8 cellular contexts compared by ENCODE assay signal in genomic region chr3:50272911-50273688, GRCh38. TPM values are rescaled to one million over a fixed set of nuclear protein-coding genes. Genes with fewer than 3 reads are reported as not detected.
A peak's percentile ranks its signal among the peaks of the same experiment; 100 is the strongest.
DNase-seq lines count a peak whose midpoint lies in the region; ATAC-seq and TF ChIP-seq lines count a peak whose summit lies in the region.

No MANE protein-coding gene starts in this region.

- H3F3A ChIP-seq in PC-3 (ENCODE audit: low read length, unreplicated experiment), result no peaks in the 10 kb centered on the region

- no peaks in the 10 kb centered on the region for H3K9me3 ChIP-seq in CD4-positive, alpha-beta memory T cell (ENCODE audit: control insufficient read depth in 1 of 2, low read length in 2 of 2)
- H3K9me3 ChIP-seq in PC-3 (ENCODE audit: low read length), result no peaks in the 10 kb centered on the region

- H4K20me1 ChIP-seq in PC-3 (ENCODE audit: low read length), result no peaks in the 10 kb centered on the region

- H3K36me3 Mint-ChIP-seq in CD4-positive, alpha-beta memory T cell, result no peaks in the 10 kb centered on the region
- H3K36me3 Mint-ChIP-seq in activated T-cell treated with anti-CD3 and anti-CD28 coated beads, Interleukin-2, amount 50 U/mL, for 4 hours (ENCODE audit: insufficient read depth), result no peaks in the 10 kb centered on the region
- no peaks in the 10 kb centered on the region for H3K36me3 Mint-ChIP-seq in naive B cell

- BruUV-seq in PC-3 (replicated peaks; lab: Mats Ljungman, UMichigan), result no TSS peak

- POLR2A ChIA-PET in CD4-positive, alpha-beta memory T cell (lab: Charles Lee; ENCODE audit: partially characterized antibody), result interaction anchor here (0.5 to 1.8 kb wide), 5 partner anchors 13 to 165 kb away, joined by 3 to 10 read pairs (median 4); no protein-coding TSS in a partner anchor
- POLR2A ChIA-PET in PC-3 (lab: Charles Lee; ENCODE audit: unreplicated experiment), result no interaction called here

- H3K79me2 ChIP-seq in PC-3 (ENCODE audit: low read length), result 0 out of 2 replicates have a peak, but pooled peaks cover 3% of the 10 kb centered on the region

- ATAC-seq in GM19452 (IDR thresholded peaks at IDR 0.05; ENCODE audit: unreplicated experiment) (peak; percentile 84), PC-3 (peak; percentile 42), naive B cell (ENCODE audit: low read depth in 2 of 2) (peak; percentile 88 to 91)
- ATAC-seq in activated T-cell treated with anti-CD3 and anti-CD28 coated beads, Interleukin-2, amount 50 U/mL, for 4 hours, result peak; percentile 79 to 87

- H3K27me3 Mint-ChIP-seq in CD4-positive, alpha-beta memory T cell, result peaks cover 23 to 31% of the 10 kb centered on the region in 2 donors
- H3K27me3 Mint-ChIP-seq in activated T-cell treated with anti-CD3 and anti-CD28 coated beads, Interleukin-2, amount 50 U/mL, for 4 hours (ENCODE audit: low read depth), result peaks cover 41% of the 10 kb centered on the region
- H3K27me3 Mint-ChIP-seq in naive B cell, result peaks cover 36 to 67% (median 37%) of the 10 kb centered on the region in 3 donors

- no peaks in the 10 kb centered on the region for H3K9me2 ChIP-seq in PC-3 (replicated peaks; ENCODE audit: low read length)

- H3K4me3 Mint-ChIP-seq in CD4-positive, alpha-beta memory T cell, result peak overlapping the region; percentile 35 to 81 (median 74)
- peak overlapping the region; percentile 53 for H3K4me3 Mint-ChIP-seq in activated T-cell treated with anti-CD3 and anti-CD28 coated beads, Interleukin-2, amount 50 U/mL, for 4 hours
- H3K4me3 Mint-ChIP-seq in naive B cell, result peak overlapping the region; percentile 56 to 87 (median 80)

- peaks cover 35% of the 10 kb centered on the region for H3K4me1 ChIP-seq in CD4-positive, alpha-beta memory T cell (ENCODE audit: insufficient read depth, low read length)
- peaks cover 38% of the 10 kb centered on the region for H3K4me1 ChIP-seq in PC-3 (ENCODE audit: insufficient read depth, low read length)

- H3K4me1 Mint-ChIP-seq in CD4-positive, alpha-beta memory T cell, result peaks cover 14 to 37% (median 25%) of the 10 kb centered on the region in 4 donors
- peaks cover 31% of the 10 kb centered on the region for H3K4me1 Mint-ChIP-seq in activated T-cell treated with anti-CD3 and anti-CD28 coated beads, Interleukin-2, amount 50 U/mL, for 4 hours (ENCODE audit: low read depth)
- H3K4me1 Mint-ChIP-seq in naive B cell, result peaks cover 19 to 29% (median 25%) of the 10 kb centered on the region in 3 donors

- no peak overlapping the region for H3K27ac ChIP-seq in CD4-positive, alpha-beta memory T cell (ENCODE audit: low read depth, low read length)
- H3K27ac ChIP-seq in PC-3 (ENCODE audit: low read length), result no peak overlapping the region

- intact Hi-C loops in CD4-positive, alpha-beta memory T cell (cut with micrococcal nuclease), result loop anchor here (1.0 kb wide), 4 partner anchors 27 to 152 kb away; no protein-coding TSS in a partner anchor
- intact Hi-C loops in PC-3 (cut with micrococcal nuclease), result loop anchor here (1.0 kb wide), 3 partner anchors 13 to 81 kb away; no protein-coding TSS in a partner anchor

- TF ChIP-seq CTCF in PC-3 (conservative IDR thresholded peaks at IDR 0.05; ENCODE audit: low read depth, low read length), result peak; percentile 96

- peak overlapping the region in 3 of 7 donors; percentile 9 to 88 (median 53) for H3K27ac Mint-ChIP-seq in CD4-positive, alpha-beta memory T cell
- peak overlapping the region; percentile 67 to 92 (median 87) for H3K27ac Mint-ChIP-seq in naive B cell

- peak overlapping the region; percentile 86 for H3K4me2 ChIP-seq in PC-3 (ENCODE audit: low read length)

- H3K9me3 Mint-ChIP-seq in CD4-positive, alpha-beta memory T cell, result no peaks in the 10 kb centered on the region
- H3K9me3 Mint-ChIP-seq in activated T-cell treated with anti-CD3 and anti-CD28 coated beads, Interleukin-2, amount 50 U/mL, for 4 hours, result no peaks in the 10 kb centered on the region
- H3K9me3 Mint-ChIP-seq in naive B cell, result no peaks in the 10 kb centered on the region

- CTCF ChIA-PET in CD4-positive, alpha-beta memory T cell (lab: Charles Lee; ENCODE audit: partially characterized antibody), result interaction anchor here (1.5 to 7.1 kb wide), 5 partner anchors 23 to 79 kb away, joined by 3 to 40 read pairs (median 5); partner anchors contain the start of gene GNAI2
- CTCF ChIA-PET in PC-3 (lab: Charles Lee), result no interaction called here

- DNase-seq in CD4-positive, alpha-beta memory T cell, result peak; percentile 73 to 83 (median 79)
- DNase-seq in HT-29 (ENCODE audit: low spot score), result peak; percentile 78
- peak; percentile 92 for DNase-seq in PC-3
- peak; percentile 88 for DNase-seq in activated T-cell treated with anti-CD3 and anti-CD28 coated beads, Interleukin-2, amount 50 U/mL, for 4 hours
- DNase-seq in fibroblast of gingiva (ENCODE audit: low read depth), result peak; percentile 51
- DNase-seq in naive B cell, result peak; percentile 83
- peak; percentile 75 to 78 for DNase-seq in stimulated activated CD8-positive, alpha-beta memory T cell treated with anti-CD3 and anti-CD28 coated beads, Interleukin-7, amount 100 ng/mL, for 48 hours (ENCODE audit: extremely low read depth in 1 of 2, low read depth in 1 of 2)

- no peaks in the 10 kb centered on the region for H3K36me3 ChIP-seq in CD4-positive, alpha-beta memory T cell (ENCODE audit: insufficient read depth, low read length)
- no peaks in the 10 kb centered on the region for H3K36me3 ChIP-seq in PC-3 (ENCODE audit: low read depth, low read length)

- H3K4me3 ChIP-seq in CD4-positive, alpha-beta memory T cell (ENCODE audit: low read length in 2 of 2), result no peak overlapping the region
- H3K4me3 ChIP-seq in PC-3 (ENCODE audit: low read length), result peak overlapping the region; percentile 59

- H3K9ac ChIP-seq in PC-3 (ENCODE audit: low read length), result no peak overlapping the region

- peak overlapping the region; percentile 61 for H2AFZ ChIP-seq in PC-3 (ENCODE audit: low read length)

- peaks cover 35% of the 10 kb centered on the region for H3K27me3 ChIP-seq in CD4-positive, alpha-beta memory T cell (ENCODE audit: insufficient read depth, low read length)
- no peaks in the 10 kb centered on the region for H3K27me3 ChIP-seq in PC-3 (ENCODE audit: low read length)

RNA-seq across cellular contexts. Expression of gene SEMA3B, which starts 4.2 kb away (rescaled TPM):
- under 1 TPM; 0.50 to 0.87 TPM for total RNA-seq in CD4-positive, alpha-beta memory T cell
- polyA plus RNA-seq in CD4-positive, alpha-beta memory T cell, result not detected
- 87.7 and 94.2 TPM in 2 replicates for total RNA-seq in HT-29 (2014; rRNA removed; shearing (Covaris generic))
- total RNA-seq in PC-3 (2014; rRNA removed), result 40.1 and 63.9 TPM in 2 replicates
- under 1 TPM; 0.35 to 0.55 (median 0.52) TPM for total RNA-seq in activated T-cell treated with anti-CD3 and anti-CD28 coated beads, Interleukin-2, amount 50 U/mL, for 4 hours
- polyA plus RNA-seq in naive B cell (ENCODE audit: low read depth in 6 of 6), result under 1 TPM in 1 of 6 donors, not detected in 5; 0.13 TPM

RNA-seq across cellular contexts. Expression of gene LSMEM2, which starts 5.8 kb away (rescaled TPM):
- not detected for total RNA-seq in CD4-positive, alpha-beta memory T cell
- polyA plus RNA-seq in CD4-positive, alpha-beta memory T cell, result under 1 TPM in 1 of 2 donors, not detected in 1; 0.20 TPM
- total RNA-seq in HT-29 (2014; rRNA removed; shearing (Covaris generic)), result not detected in 2 replicates
- not detected in 2 replicates for total RNA-seq in PC-3 (2014; rRNA removed)
- under 1 TPM in 1 of 3 donors, not detected in 2; 0.13 TPM for total RNA-seq in activated T-cell treated with anti-CD3 and anti-CD28 coated beads, Interleukin-2, amount 50 U/mL, for 4 hours
- polyA plus RNA-seq in naive B cell (ENCODE audit: low read depth in 6 of 6), result under 1 TPM in 1 of 6 donors, not detected in 5; 0.19 TPM

RNA-seq across cellular contexts. Expression of gene IFRD2, which starts 19.1 kb away (rescaled TPM):
- total RNA-seq in CD4-positive, alpha-beta memory T cell, result 10 to 100 TPM; 58.6 to 65.3 TPM
- 10 to 100 TPM; 62.0 to 84.7 TPM for polyA plus RNA-seq in CD4-positive, alpha-beta memory T cell
- 175 and 177 TPM in 2 replicates for total RNA-seq in HT-29 (2014; rRNA removed; shearing (Covaris generic))
- total RNA-seq in PC-3 (2014; rRNA removed), result 223 and 300 TPM in 2 replicates
- 100 to 1,000 TPM; 339 to 366 (median 341) TPM for total RNA-seq in activated T-cell treated with anti-CD3 and anti-CD28 coated beads, Interleukin-2, amount 50 U/mL, for 4 hours
- polyA plus RNA-seq in naive B cell (ENCODE audit: low read depth in 6 of 6), result 10 to 100 TPM; 42.7 to 68.3 (median 55.7) TPM

RNA-seq across cellular contexts. Expression of gene HYAL3, which starts 26.1 kb away (rescaled TPM):
- 1 to 10 TPM; 5.1 to 5.4 TPM for total RNA-seq in CD4-positive, alpha-beta memory T cell
- 1 to 10 TPM; 4.4 to 7.1 TPM for polyA plus RNA-seq in CD4-positive, alpha-beta memory T cell
- 8.3 and 12.7 TPM in 2 replicates for total RNA-seq in HT-29 (2014; rRNA removed; shearing (Covaris generic))
- total RNA-seq in PC-3 (2014; rRNA removed), result 13.2 and 20.8 TPM in 2 replicates
- 10 to 100 TPM in 1 of 3 donors, 1 to 10 TPM in 2; 4.9 to 10.3 (median 7.2) TPM for total RNA-seq in activated T-cell treated with anti-CD3 and anti-CD28 coated beads, Interleukin-2, amount 50 U/mL, for 4 hours
- polyA plus RNA-seq in naive B cell (ENCODE audit: low read depth in 6 of 6), result 1 to 10 TPM in 4 of 6 donors, under 1 TPM in 1, not detected in 1; 0.93 to 2.8 (median 1.6) TPM

RNA-seq across cellular contexts. Expression of gene NAA80, which starts 26.1 kb away (rescaled TPM):
- total RNA-seq in CD4-positive, alpha-beta memory T cell, result 10 to 100 TPM; 33.1 to 33.7 TPM
- 10 to 100 TPM; 16.7 to 30.3 TPM for polyA plus RNA-seq in CD4-positive, alpha-beta memory T cell
- 14.2 and 15.3 TPM in 2 replicates for total RNA-seq in HT-29 (2014; rRNA removed; shearing (Covaris generic))
- 8.7 and 16.6 TPM in 2 replicates for total RNA-seq in PC-3 (2014; rRNA removed)
- total RNA-seq in activated T-cell treated with anti-CD3 and anti-CD28 coated beads, Interleukin-2, amount 50 U/mL, for 4 hours, result 10 to 100 TPM; 17.5 to 21.7 (median 21.1) TPM
- polyA plus RNA-seq in naive B cell (ENCODE audit: low read depth in 6 of 6), result 10 to 100 TPM in 5 of 6 donors, 1 to 10 TPM in 1; 9.0 to 15.5 (median 11.6) TPM

Comparison
In these comparisons a context has a peak if more than half of its experiments do, and no peak if none do; other contexts are left out.
1. RNA of gene SEMA3B, which starts 4.2 kb away (total RNA-seq): 87.7 to 94.2 TPM in HT-29 and 40.1 to 63.9 TPM in PC-3; 0.50 to 0.87 TPM in CD4-positive, alpha-beta memory T cell and 0.35 to 0.55 TPM in activated T-cell treated with anti-CD3 and anti-CD28 coated beads, Interleukin-2, amount 50 U/mL, for 4 hours; every median in the first group is over 10 times any median in the second.
2. Peak in every context shown above with its lines, with median percentiles within 50 percentile points of each other: DNase-seq, H3K4me3 Mint-ChIP-seq and ATAC-seq.